Comparison of ENCODE assay signal across 8 cellular contexts in genomic region chr6:33276581-33276863, GRCh38. TPM values are rescaled to one million over a fixed set of nuclear protein-coding genes. Genes with fewer than 3 reads are reported as not detected.
DNase-seq lines count a peak whose midpoint lies in the region; ATAC-seq and TF ChIP-seq lines count a peak whose summit lies in the region.

No MANE protein-coding gene starts in this region.

- H3K9me3 Mint-ChIP-seq in naive B cell = no peaks in the 10 kb centered on the region

- peak overlapping the region; percentile 59 to 96 (median 92) for H3K27ac Mint-ChIP-seq in naive B cell

- ATAC-seq in IMR-90 (ENCODE audit: low read depth) (no peak), naive B cell (ENCODE audit: low read depth in 2 of 2) (no peak), esophagus mucosa (no peak)

- TF ChIP-seq POLR2A in IMR-90 (IDR thresholded peaks at IDR 0.05; ENCODE audit: low read depth, low read length) = no peak

- POLR2A ChIA-PET in IMR-90 (lab: Charles Lee; ENCODE audit: unreplicated experiment) = no interaction called here

- no TSS peak for BruUV-seq in IMR-90 (replicated peaks; lab: Mats Ljungman, UMichigan)

- peaks cover 58 to 77% (median 74%) of the 10 kb centered on the region in 3 donors for H3K4me1 Mint-ChIP-seq in naive B cell

- peak overlapping the region; percentile 85 to 95 (median 92) for H3K4me3 Mint-ChIP-seq in naive B cell

- H3K23ac ChIP-seq in IMR-90 (ENCODE audit: low read depth, low read length) = peak overlapping the region; percentile 36; the same call in 1 of the 2 replicates

- H3K79me1 ChIP-seq in IMR-90 (ENCODE audit: low read depth in 1 of 2, low read length in 2 of 2) = peaks cover 16 to 52% of the 10 kb centered on the region in 2 experiments

- peak overlapping the region; percentile 16; the same call in 1 of the 2 replicates for H3K56ac ChIP-seq in IMR-90 (ENCODE audit: extremely low read depth, insufficient read depth, low read length)

- no peak for DNase-seq in IMR-90
- DNase-seq in naive B cell = no peak
- DNase-seq in NCI-H526 treated with DMSO at 0.1 percent for 48 hours (lab: John Stamatoyannopoulos, UW) = no peak
- no peak for DNase-seq in 8988T
- no peak for DNase-seq in cerebellar nuclear complex (lab: John Stamatoyannopoulos, UW)

- 0 out of 2 replicates have a peak overlapping the region, but pooled peaks have one; percentile 12 for H4K91ac ChIP-seq in IMR-90 (ENCODE audit: insufficient read depth, low read depth, low read length)

- peak overlapping the region; percentile 21 for H2AK9ac ChIP-seq in IMR-90 (replicated peaks; ENCODE audit: low read depth, low read length, poor library complexity)

- peaks cover 80% of the 10 kb centered on the region for H4K20me1 ChIP-seq in IMR-90 (ENCODE audit: insufficient read depth, low read length)

- TF ChIP-seq CTCF in IMR-90 (conservative IDR thresholded peaks at IDR 0.05; ENCODE audit: low read depth, low read length) = no peak

- H3K4me2 ChIP-seq in IMR-90 (ENCODE audit: low read depth, low read length) = peak overlapping the region; percentile 71

- H3K36me3 ChIP-seq in ACC112 (ENCODE audit: insufficient read depth, low read length) = peaks cover 33% of the 10 kb centered on the region
- peaks cover 61% of the 10 kb centered on the region for H3K36me3 ChIP-seq in IMR-90 (ENCODE audit: control insufficient read depth, insufficient read depth, low read length)

- peaks cover 4 to 8% of the 10 kb centered on the region in 2 donors for H3K36me3 Mint-ChIP-seq in naive B cell

- in situ Hi-C loops in IMR-90 (cut with MboI; ENCODE audit: low sequenced_read_pairs) = no loop called here

- 0 out of 2 replicates have a peak overlapping the region, but pooled peaks have one; percentile 59 for H2AK5ac ChIP-seq in IMR-90 (ENCODE audit: low read depth, low read length)

- H3K9me3 ChIP-seq in IMR-90 (ENCODE audit: control insufficient read depth, insufficient read depth, low read length) = no peaks in the 10 kb centered on the region

- peaks cover 9% of the 10 kb centered on the region for H3K9me1 ChIP-seq in IMR-90 (ENCODE audit: insufficient read depth, low read length)

- H2AFZ ChIP-seq in ACC112 (ENCODE audit: low read length, unreplicated experiment) = no peak overlapping the region
- H2AFZ ChIP-seq in IMR-90 (replicated peaks; ENCODE audit: low read length, poor library complexity) = no peak overlapping the region

- H3K27ac ChIP-seq in ACC112 (ENCODE audit: low read depth, low read length) = peak overlapping the region; percentile 55
- H3K27ac ChIP-seq in IMR-90 (ENCODE audit: insufficient read depth, low read length) = peak overlapping the region; percentile 26
- peak overlapping the region; percentile 84 for H3K27ac ChIP-seq in cingulate gyrus (ENCODE audit: low read depth, low read length)

- H3K4ac ChIP-seq in IMR-90 (ENCODE audit: low read depth, low read length) = peak overlapping the region; percentile 57

- H3K4me1 ChIP-seq in ACC112 (ENCODE audit: control insufficient read depth, insufficient read depth, low read length, unreplicated experiment) = peaks cover 30% of the 10 kb centered on the region
- peaks cover 14% of the 10 kb centered on the region for H3K4me1 ChIP-seq in IMR-90 (ENCODE audit: control insufficient read depth, insufficient read depth, low read length)

- intact Hi-C loops in IMR-90 (cut with micrococcal nuclease) = no loop called here

- CTCF ChIA-PET in IMR-90 (lab: Yijun Ruan, JAX) = interaction anchor here (1.8 kb wide), 1 partner anchor 20 kb away, joined by 5 read pairs; no protein-coding TSS in a partner anchor

- dilution Hi-C loops in IMR-90 (cut with HindIII; ENCODE audit: low sequenced_read_pairs, unreplicated experiment) = no loop called here

- H3K18ac ChIP-seq in IMR-90 (ENCODE audit: low read depth, low read length) = no peak overlapping the region

- H3K14ac ChIP-seq in IMR-90 (replicated peaks; ENCODE audit: low read depth, low read length) = peak overlapping the region; percentile 20

- H3K79me2 ChIP-seq in ACC112 (ENCODE audit: control insufficient read depth, insufficient read depth, low read length, unreplicated experiment) = peaks cover 38% of the 10 kb centered on the region

- no peaks in the 10 kb centered on the region for H3K27me3 ChIP-seq in ACC112 (ENCODE audit: insufficient read depth, low read length)
- no peaks in the 10 kb centered on the region for H3K27me3 ChIP-seq in IMR-90 (ENCODE audit: control insufficient read depth, insufficient read depth, low read length)

- peak overlapping the region; percentile 27 to 84; a peak in 3 of 4 replicates for H4K8ac ChIP-seq in IMR-90 (ENCODE audit: low read depth in 2 of 2, low read length in 2 of 2)

- no peak overlapping the region for H2BK20ac ChIP-seq in IMR-90 (ENCODE audit: low read depth, low read length)

- H3K9ac ChIP-seq in IMR-90 (ENCODE audit: low read depth, low read length) = peak overlapping the region; percentile 62

- H3K4me3 ChIP-seq in ACC112 (ENCODE audit: low read depth, low read length) (peak overlapping the region; percentile 67), IMR-90 (ENCODE audit: insufficient read depth, low read depth, low read length) (peak overlapping the region; percentile 46)

- no peaks in the 10 kb centered on the region for H3K27me3 Mint-ChIP-seq in naive B cell

- H2BK5ac ChIP-seq in IMR-90 (ENCODE audit: low read depth, low read length, poor library complexity, severe bottlenecking) = peak overlapping the region; percentile 7

- H4K5ac ChIP-seq in IMR-90 (ENCODE audit: low read depth, low read length) = peak overlapping the region; percentile 3; the same call in 1 of the 2 replicates

- TF ChIP-seq RAD21 in IMR-90 (IDR thresholded peaks at IDR 0.05; ENCODE audit: low read length) = no peak

- H2BK15ac ChIP-seq in IMR-90 (ENCODE audit: low read depth, low read length) = no peak overlapping the region

- no peak overlapping the region for H2BK120ac ChIP-seq in IMR-90 (ENCODE audit: low read depth, low read length)

TF ChIP-seq in IMR-90, 13 proteins besides CTCF, POLR2A, EP300 and RAD21:
- TF ChIP-seq MXI1 (IDR thresholded peaks at IDR 0.05; ENCODE audit: borderline replicate concordance, low read depth, low read length) = no peak
- no peak for TF ChIP-seq MAFK (IDR thresholded peaks at IDR 0.05; ENCODE audit: low read depth, low read length)
- no peak for TF ChIP-seq RCOR1 (IDR thresholded peaks at IDR 0.05; ENCODE audit: insufficient replicate concordance, low read length)
- no peak for TF ChIP-seq CHD1 (IDR thresholded peaks at IDR 0.05; ENCODE audit: low read depth, low read length)
- no peak for TF ChIP-seq CEBPB (IDR thresholded peaks at IDR 0.05; ENCODE audit: low read depth, low read length)
- no peak for TF ChIP-seq BHLHE40 (IDR thresholded peaks at IDR 0.05; ENCODE audit: low read depth, low read length)
- TF ChIP-seq MAZ (IDR thresholded peaks at IDR 0.05; ENCODE audit: borderline replicate concordance, low read depth, low read length) = no peak
- no peak for TF ChIP-seq SMC3 (IDR thresholded peaks at IDR 0.05; ENCODE audit: low read depth, low read length)
- no peak for TF ChIP-seq NFE2L2 (IDR thresholded peaks at IDR 0.05; ENCODE audit: low read depth, low read length)

RNA-seq across cellular contexts. Expression of gene B3GALT4, which starts 0.4 kb away (rescaled TPM):
- total RNA-seq in IMR-90 (2012; rRNA removed) (0.72 and 0.83 TPM in 2 replicates), esophagus mucosa (16.9 TPM)
- polyA plus RNA-seq in IMR-90 (2012; rRNA removed) (0.49 and 0.70 TPM in 2 replicates), naive B cell (ENCODE audit: low read depth in 6 of 6) (10 to 100 TPM; 18.3 to 31.6 (median 22.2) TPM)
- 0.90 and 1.5 TPM in 2 replicates for polyA plus RNA-seq in IMR-90 (2012; cell fraction: cytosol; rRNA removed)
- polyA plus RNA-seq in IMR-90 (2012; cell fraction: nucleus; rRNA removed; ENCODE audit: low replicate concordance) = 0.18 and 0.47 TPM in 2 replicates

RNA-seq across cellular contexts. Expression of gene RPS18, which starts 4.6 kb away (rescaled TPM):
- total RNA-seq in IMR-90 (2012; rRNA removed) (6,097 and 6,577 TPM in 2 replicates), esophagus mucosa (3,499 TPM)
- polyA plus RNA-seq in IMR-90 (2012; rRNA removed) (8,417 and 8,876 TPM in 2 replicates), naive B cell (ENCODE audit: low read depth in 6 of 6) (over 10,000 TPM in 1 of 6 donors, 1,000 to 10,000 TPM in 5; 6,561 to 10,092 (median 8,290) TPM)
- polyA plus RNA-seq in IMR-90 (2012; cell fraction: cytosol; rRNA removed) = 5,094 and 5,254 TPM in 2 replicates
- polyA plus RNA-seq in IMR-90 (2012; cell fraction: nucleus; rRNA removed; ENCODE audit: low replicate concordance) = 1,045 and 3,302 TPM in 2 replicates

RNA-seq across cellular contexts. Expression of gene VPS52, which starts 4.8 kb away (rescaled TPM):
- 26.4 and 29.8 TPM in 2 replicates for total RNA-seq in IMR-90 (2012; rRNA removed)
- 54.6 and 57.8 TPM in 2 replicates for polyA plus RNA-seq in IMR-90 (2012; rRNA removed)
- 20.9 and 36.7 TPM in 2 replicates for polyA plus RNA-seq in IMR-90 (2012; cell fraction: cytosol; rRNA removed)
- 189 and 280 TPM in 2 replicates for polyA plus RNA-seq in IMR-90 (2012; cell fraction: nucleus; rRNA removed; ENCODE audit: low replicate concordance)
- polyA plus RNA-seq in naive B cell (ENCODE audit: low read depth in 6 of 6) = 10 to 100 TPM in 5 of 6 donors, 1 to 10 TPM in 1; 5.3 to 18.9 (median 14.4) TPM
- total RNA-seq in esophagus mucosa = 38.8 TPM

RNA-seq across cellular contexts. Expression of gene WDR46, which starts 12.5 kb away (rescaled TPM):
- 68.9 and 73.8 TPM in 2 replicates for total RNA-seq in IMR-90 (2012; rRNA removed)
- polyA plus RNA-seq in IMR-90 (2012; rRNA removed) = 81.6 and 88.0 TPM in 2 replicates
- 44.6 and 48.8 TPM in 2 replicates for polyA plus RNA-seq in IMR-90 (2012; cell fraction: cytosol; rRNA removed)
- 196 and 239 TPM in 2 replicates for polyA plus RNA-seq in IMR-90 (2012; cell fraction: nucleus; rRNA removed; ENCODE audit: low replicate concordance)
- 10 to 100 TPM; 50.5 to 78.0 (median 59.3) TPM for polyA plus RNA-seq in naive B cell (ENCODE audit: low read depth in 6 of 6)
- 31.5 TPM for total RNA-seq in esophagus mucosa

RNA-seq across cellular contexts. Expression of gene PFDN6, which starts 12.9 kb away (rescaled TPM):
- total RNA-seq in IMR-90 (2012; rRNA removed) (24.4 and 41.7 TPM in 2 replicates), esophagus mucosa (39.9 TPM)
- polyA plus RNA-seq in IMR-90 (2012; rRNA removed) (76.5 and 92.1 TPM in 2 replicates), naive B cell (ENCODE audit: low read depth in 6 of 6) (10 to 100 TPM; 29.4 to 47.8 (median 41.3) TPM)
- 14.6 and 24.2 TPM in 2 replicates for polyA plus RNA-seq in IMR-90 (2012; cell fraction: cytosol; rRNA removed)
- polyA plus RNA-seq in IMR-90 (2012; cell fraction: nucleus; rRNA removed; ENCODE audit: low replicate concordance) = 12.9 and 43.5 TPM in 2 replicates

Comparison
In these comparisons a context has a peak if more than half of its experiments do, and no peak if none do; other contexts are left out.
1. H3K27ac ChIP-seq: peak in every context shown above with its lines; median percentile 84 in cingulate gyrus; 55 in ACC112; 26 in IMR-90.